Comparison of ENCODE assay signal across 8 cellular contexts in genomic region chr16:30747799-30748633, GRCh38. TPM values are rescaled to one million over a fixed set of nuclear protein-coding genes. Genes with fewer than 3 reads are reported as not detected.
A peak's percentile ranks its signal among the peaks of the same experiment; 100 is the strongest.
DNase-seq lines count a peak whose midpoint lies in the region; ATAC-seq and TF ChIP-seq lines count a peak whose summit lies in the region.

Gene PHKG2, plus strand, starts transcription at chr16:30748425. Its CDS starts 396 bp downstream, at chr16:30748821.

- POLR2A ChIA-PET in SK-N-SH (lab: Yijun Ruan, JAX) = interaction anchor here (0.5 to 2.1 kb wide), 15 partner anchors 10 to 127 kb away, joined by 3 to 10 read pairs (median 4); partner anchors contain the start of genes FBRS and SRCAP

- H2AFZ ChIP-seq in SK-N-SH (ENCODE audit: low read depth) = peak within 1 kb of the TSS; percentile 78

- ATAC-seq in HG02571 (IDR thresholded peaks at IDR 0.05; ENCODE audit: unreplicated experiment) (peak; percentile 95), gastroesophageal sphincter (peak; percentile 99)

- no peak for TF ChIP-seq EP300 in SK-N-SH (IDR thresholded peaks at IDR 0.05; ENCODE audit: borderline replicate concordance in 1 of 2, low read depth in 1 of 2, low read length in 1 of 2)
- no peak for TF ChIP-seq EP300 in gastroesophageal sphincter (IDR thresholded peaks at IDR 0.05)

- H4K20me1 ChIP-seq in SK-N-SH (ENCODE audit: insufficient read depth) = no peaks in the 10 kb centered on the region

- peaks cover 21% of the 10 kb centered on the region for H3K79me2 ChIP-seq in SK-N-SH (ENCODE audit: insufficient read depth)

- peaks cover 19% of the 10 kb centered on the region for H3F3A ChIP-seq in SK-N-SH (replicated peaks; ENCODE audit: insufficient read depth)

- H3K36me3 ChIP-seq in SK-N-SH (replicated peaks in 1 of 2; ENCODE audit: control insufficient read depth in 1 of 2, insufficient read depth in 2 of 2, low read length in 1 of 2) (peaks cover 12 to 32% of the 10 kb centered on the region in 2 experiments), gastroesophageal sphincter (peaks cover 0 to 52% of the 10 kb centered on the region in 2 donors), neutrophil (peaks cover 51% of the 10 kb centered on the region)

- TF ChIP-seq POLR2A in gastroesophageal sphincter (IDR thresholded peaks at IDR 0.05) = peak; percentile 48 to 55

- H3K4me1 ChIP-seq in SK-N-SH (ENCODE audit: control insufficient read depth in 1 of 2, insufficient read depth in 2 of 2, low read depth in 1 of 2, low read length in 1 of 2) (peaks cover 5 to 8% of the 10 kb centered on the region in 2 experiments; a peak in 2 of 4 replicates), gastroesophageal sphincter (peaks cover 0 to 31% (median 5%) of the 10 kb centered on the region in 3 donors), neutrophil (ENCODE audit: control insufficient read depth in 1 of 2, insufficient read depth in 1 of 2, low read depth in 1 of 2, low read length in 1 of 2) (peaks cover 18% of the 10 kb centered on the region in 2 experiments)

- H3K9me3 ChIP-seq in SK-N-SH (no peaks in the 10 kb centered on the region), gastroesophageal sphincter (no peaks in the 10 kb centered on the region), neutrophil (no peaks in the 10 kb centered on the region)

- H3K4me3 ChIP-seq in SK-N-SH (ENCODE audit: low read depth in 2 of 2, low read length in 1 of 2) (peak within 1 kb of the TSS; percentile 69 to 74), gastroesophageal sphincter (peak within 1 kb of the TSS; percentile 94 to 96), neutrophil (ENCODE audit: low read depth in 1 of 2, low read length in 1 of 2) (peak within 1 kb of the TSS; percentile 77 to 96)

- no peak for TF ChIP-seq RAD21 in SK-N-SH (IDR thresholded peaks at IDR 0.05; ENCODE audit: low read length)

- H3K27ac ChIP-seq in SK-N-SH (ENCODE audit: low read depth in 2 of 2, low read length in 1 of 2) (peak within 1 kb of the TSS; percentile 76 to 83), gastroesophageal sphincter (peak within 1 kb of the TSS; percentile 71 to 90 (median 86)), neutrophil (peak within 1 kb of the TSS; percentile 84), substantia nigra (ENCODE audit: low read depth, low read length, poor library complexity, severe bottlenecking) (peak within 1 kb of the TSS; percentile 87)

- TF ChIP-seq CTCF in SK-N-SH (IDR thresholded peaks at IDR 0.05) (no peak), gastroesophageal sphincter (IDR thresholded peaks at IDR 0.05) (peak in 2 of 4 experiments; percentile 7 to 16), neutrophil (IDR thresholded peaks at IDR 0.05) (peak; percentile 58)

- peak within 1 kb of the TSS; percentile 82 for H3K4me2 ChIP-seq in SK-N-SH

- no peaks in the 10 kb centered on the region for H3K27me3 ChIP-seq in SK-N-SH (ENCODE audit: insufficient read depth)
- H3K27me3 ChIP-seq in gastroesophageal sphincter = no peaks in the 10 kb centered on the region
- H3K27me3 ChIP-seq in neutrophil = no peaks in the 10 kb centered on the region

- peak within 1 kb of the TSS; percentile 69 for H3K9ac ChIP-seq in SK-N-SH

- no peaks in the 10 kb centered on the region for H3K9me2 ChIP-seq in SK-N-SH

- DNase-seq in GM04504 (ENCODE audit: low read depth) (peak; percentile 98), NCI-H1048 (lab: John Stamatoyannopoulos, UW) (peak; percentile 95), SK-N-SH (peak; percentile 96), substantia nigra (lab: John Stamatoyannopoulos, UW) (peak; percentile 80 to 99 (median 98))
- peak; percentile 97 for DNase-seq in activated naive CD4-positive, alpha-beta T cell treated with anti-CD3 and anti-CD28 coated beads, Interleukin-2, amount 50 U/mL, for 16 hours

- WGBS in SK-N-SH (ENCODE audit: low lambda C conversion rate) = 3% methylated on average over 24 of the region's 60 CpGs
- 4 to 10% methylated on average over 4 to 10 of the region's 60 CpGs for WGBS in gastroesophageal sphincter (ENCODE audit: low coverage in 1 of 2), 2 donors

- CTCF ChIA-PET in SK-N-SH (lab: Yijun Ruan, JAX) = interaction anchor here (1.2 kb wide), 2 partner anchors 20 to 194 kb away, joined by 5 to 6 read pairs; no protein-coding TSS in a partner anchor

TF ChIP-seq in SK-N-SH, 30 proteins besides CTCF, POLR2A, EP300 and RAD21 (continues in another document):
- TF ChIP-seq MEF2A (IDR thresholded peaks at IDR 0.05; ENCODE audit: borderline replicate concordance, low read depth) (no peak), POLR2AphosphoS5 (IDR thresholded peaks at IDR 0.05; ENCODE audit: low read depth, low read length) (peak; percentile 91), ELF1 (IDR thresholded peaks at IDR 0.05) (peak; percentile 98), USF2 (IDR thresholded peaks at IDR 0.05; ENCODE audit: borderline replicate concordance, low read depth, low read length) (peak; percentile 83), EZH2phosphoT487 (IDR thresholded peaks at IDR 0.05; ENCODE audit: borderline replicate concordance, low read depth) (no peak), IRF3 (IDR thresholded peaks at IDR 0.05; ENCODE audit: low read depth, low read length) (0 out of 2 replicates have a peak, but pooled peaks have one; percentile 13), REST (IDR thresholded peaks at IDR 0.05; ENCODE audit: low read depth, low read length) (0 out of 2 replicates have a peak, but pooled peaks have one; percentile 31), FOSL2 (IDR thresholded peaks at IDR 0.05; ENCODE audit: borderline replicate concordance, low read depth) (no peak), SMC3 (IDR thresholded peaks at IDR 0.05; ENCODE audit: low read depth, low read length) (no peak), MAX (IDR thresholded peaks at IDR 0.05; ENCODE audit: low read depth) (peak; percentile 92), CHD2 (IDR thresholded peaks at IDR 0.05; ENCODE audit: low read length, partially characterized antibody) (peak; percentile 69), PBX3 (IDR thresholded peaks at IDR 0.05) (no peak), MXI1 (IDR thresholded peaks at IDR 0.05; ENCODE audit: low read depth, low read length) (peak; percentile 99), FOXM1 (IDR thresholded peaks at IDR 0.05; ENCODE audit: low read depth) (no peak)

RNA-seq across cellular contexts. Expression of gene PHKG2, which starts in this region (rescaled TPM):
- polyA plus RNA-seq in SK-N-SH (2012; rRNA removed) = 45.8 and 54.2 TPM in 2 replicates
- polyA plus RNA-seq in SK-N-SH (2012; cell fraction: cytosol; rRNA removed) = 17.3 and 21.5 TPM in 2 replicates
- polyA plus RNA-seq in SK-N-SH (2012; cell fraction: nucleus; rRNA removed) = 194 and 207 TPM in 2 replicates
- total RNA-seq in gastroesophageal sphincter = 10 to 100 TPM; 19.4 to 29.0 (median 23.4) TPM

Comparison
In these comparisons a context has a peak if more than half of its experiments do, and no peak if none do; other contexts are left out.
1. Peak in every context shown above with its lines: DNase-seq, ATAC-seq, H3K4me3 ChIP-seq and H3K27ac ChIP-seq.